In the genomic region with DNA sequence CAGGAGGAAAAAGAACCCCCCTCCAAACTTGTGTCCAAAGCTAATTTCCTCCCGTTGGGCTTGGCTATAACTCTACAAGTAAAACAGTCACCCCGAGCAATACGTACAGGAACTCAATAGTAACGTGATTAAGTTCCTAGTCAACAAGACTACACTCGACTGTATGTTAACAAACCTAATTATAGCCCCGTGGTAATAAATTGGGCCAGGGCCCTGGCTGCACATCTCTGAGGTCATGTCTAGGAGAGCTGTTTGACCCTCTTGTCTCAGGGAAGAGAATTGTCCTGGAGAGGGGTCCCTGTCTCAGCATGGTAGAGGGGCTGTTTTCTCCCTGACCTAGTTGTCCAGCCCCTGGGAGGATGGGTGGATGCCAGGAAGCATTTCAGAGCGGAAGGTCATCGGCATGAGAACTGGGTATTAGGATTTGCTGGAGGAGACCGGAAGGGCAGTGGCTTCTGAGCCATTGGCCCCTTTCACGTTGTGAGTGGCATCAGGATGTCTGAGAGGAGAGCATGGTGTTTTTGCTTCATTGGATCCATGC, we compare ENCODE assay signal across 1 cellular context.
TF ChIP-seq lines count a peak whose summit lies in the region.

No MANE protein-coding gene starts in this region.

TF ChIP-seq in H1, 55 proteins besides CTCF, POLR2A, EP300 and RAD21 (continued from another document):
- TF ChIP-seq, protein P1, sequence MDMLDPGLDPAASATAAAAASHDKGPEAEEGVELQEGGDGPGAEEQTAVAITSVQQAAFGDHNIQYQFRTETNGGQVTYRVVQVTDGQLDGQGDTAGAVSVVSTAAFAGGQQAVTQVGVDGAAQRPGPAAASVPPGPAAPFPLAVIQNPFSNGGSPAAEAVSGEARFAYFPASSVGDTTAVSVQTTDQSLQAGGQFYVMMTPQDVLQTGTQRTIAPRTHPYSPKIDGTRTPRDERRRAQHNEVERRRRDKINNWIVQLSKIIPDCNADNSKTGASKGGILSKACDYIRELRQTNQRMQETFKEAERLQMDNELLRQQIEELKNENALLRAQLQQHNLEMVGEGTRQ (IDR thresholded peaks at IDR 0.05; ENCODE audit: low read length), result no peak
- TF ChIP-seq POLR2AphosphoS5 (IDR thresholded peaks at IDR 0.05; ENCODE audit: low read depth, low read length) (no peak), FOSL1 (IDR thresholded peaks at IDR 0.05; ENCODE audit: insufficient read depth, low read depth, low read length) (no peak), SRF (IDR thresholded peaks at IDR 0.05; ENCODE audit: low read depth, low read length) (no peak)
- TF ChIP-seq, protein P2, sequence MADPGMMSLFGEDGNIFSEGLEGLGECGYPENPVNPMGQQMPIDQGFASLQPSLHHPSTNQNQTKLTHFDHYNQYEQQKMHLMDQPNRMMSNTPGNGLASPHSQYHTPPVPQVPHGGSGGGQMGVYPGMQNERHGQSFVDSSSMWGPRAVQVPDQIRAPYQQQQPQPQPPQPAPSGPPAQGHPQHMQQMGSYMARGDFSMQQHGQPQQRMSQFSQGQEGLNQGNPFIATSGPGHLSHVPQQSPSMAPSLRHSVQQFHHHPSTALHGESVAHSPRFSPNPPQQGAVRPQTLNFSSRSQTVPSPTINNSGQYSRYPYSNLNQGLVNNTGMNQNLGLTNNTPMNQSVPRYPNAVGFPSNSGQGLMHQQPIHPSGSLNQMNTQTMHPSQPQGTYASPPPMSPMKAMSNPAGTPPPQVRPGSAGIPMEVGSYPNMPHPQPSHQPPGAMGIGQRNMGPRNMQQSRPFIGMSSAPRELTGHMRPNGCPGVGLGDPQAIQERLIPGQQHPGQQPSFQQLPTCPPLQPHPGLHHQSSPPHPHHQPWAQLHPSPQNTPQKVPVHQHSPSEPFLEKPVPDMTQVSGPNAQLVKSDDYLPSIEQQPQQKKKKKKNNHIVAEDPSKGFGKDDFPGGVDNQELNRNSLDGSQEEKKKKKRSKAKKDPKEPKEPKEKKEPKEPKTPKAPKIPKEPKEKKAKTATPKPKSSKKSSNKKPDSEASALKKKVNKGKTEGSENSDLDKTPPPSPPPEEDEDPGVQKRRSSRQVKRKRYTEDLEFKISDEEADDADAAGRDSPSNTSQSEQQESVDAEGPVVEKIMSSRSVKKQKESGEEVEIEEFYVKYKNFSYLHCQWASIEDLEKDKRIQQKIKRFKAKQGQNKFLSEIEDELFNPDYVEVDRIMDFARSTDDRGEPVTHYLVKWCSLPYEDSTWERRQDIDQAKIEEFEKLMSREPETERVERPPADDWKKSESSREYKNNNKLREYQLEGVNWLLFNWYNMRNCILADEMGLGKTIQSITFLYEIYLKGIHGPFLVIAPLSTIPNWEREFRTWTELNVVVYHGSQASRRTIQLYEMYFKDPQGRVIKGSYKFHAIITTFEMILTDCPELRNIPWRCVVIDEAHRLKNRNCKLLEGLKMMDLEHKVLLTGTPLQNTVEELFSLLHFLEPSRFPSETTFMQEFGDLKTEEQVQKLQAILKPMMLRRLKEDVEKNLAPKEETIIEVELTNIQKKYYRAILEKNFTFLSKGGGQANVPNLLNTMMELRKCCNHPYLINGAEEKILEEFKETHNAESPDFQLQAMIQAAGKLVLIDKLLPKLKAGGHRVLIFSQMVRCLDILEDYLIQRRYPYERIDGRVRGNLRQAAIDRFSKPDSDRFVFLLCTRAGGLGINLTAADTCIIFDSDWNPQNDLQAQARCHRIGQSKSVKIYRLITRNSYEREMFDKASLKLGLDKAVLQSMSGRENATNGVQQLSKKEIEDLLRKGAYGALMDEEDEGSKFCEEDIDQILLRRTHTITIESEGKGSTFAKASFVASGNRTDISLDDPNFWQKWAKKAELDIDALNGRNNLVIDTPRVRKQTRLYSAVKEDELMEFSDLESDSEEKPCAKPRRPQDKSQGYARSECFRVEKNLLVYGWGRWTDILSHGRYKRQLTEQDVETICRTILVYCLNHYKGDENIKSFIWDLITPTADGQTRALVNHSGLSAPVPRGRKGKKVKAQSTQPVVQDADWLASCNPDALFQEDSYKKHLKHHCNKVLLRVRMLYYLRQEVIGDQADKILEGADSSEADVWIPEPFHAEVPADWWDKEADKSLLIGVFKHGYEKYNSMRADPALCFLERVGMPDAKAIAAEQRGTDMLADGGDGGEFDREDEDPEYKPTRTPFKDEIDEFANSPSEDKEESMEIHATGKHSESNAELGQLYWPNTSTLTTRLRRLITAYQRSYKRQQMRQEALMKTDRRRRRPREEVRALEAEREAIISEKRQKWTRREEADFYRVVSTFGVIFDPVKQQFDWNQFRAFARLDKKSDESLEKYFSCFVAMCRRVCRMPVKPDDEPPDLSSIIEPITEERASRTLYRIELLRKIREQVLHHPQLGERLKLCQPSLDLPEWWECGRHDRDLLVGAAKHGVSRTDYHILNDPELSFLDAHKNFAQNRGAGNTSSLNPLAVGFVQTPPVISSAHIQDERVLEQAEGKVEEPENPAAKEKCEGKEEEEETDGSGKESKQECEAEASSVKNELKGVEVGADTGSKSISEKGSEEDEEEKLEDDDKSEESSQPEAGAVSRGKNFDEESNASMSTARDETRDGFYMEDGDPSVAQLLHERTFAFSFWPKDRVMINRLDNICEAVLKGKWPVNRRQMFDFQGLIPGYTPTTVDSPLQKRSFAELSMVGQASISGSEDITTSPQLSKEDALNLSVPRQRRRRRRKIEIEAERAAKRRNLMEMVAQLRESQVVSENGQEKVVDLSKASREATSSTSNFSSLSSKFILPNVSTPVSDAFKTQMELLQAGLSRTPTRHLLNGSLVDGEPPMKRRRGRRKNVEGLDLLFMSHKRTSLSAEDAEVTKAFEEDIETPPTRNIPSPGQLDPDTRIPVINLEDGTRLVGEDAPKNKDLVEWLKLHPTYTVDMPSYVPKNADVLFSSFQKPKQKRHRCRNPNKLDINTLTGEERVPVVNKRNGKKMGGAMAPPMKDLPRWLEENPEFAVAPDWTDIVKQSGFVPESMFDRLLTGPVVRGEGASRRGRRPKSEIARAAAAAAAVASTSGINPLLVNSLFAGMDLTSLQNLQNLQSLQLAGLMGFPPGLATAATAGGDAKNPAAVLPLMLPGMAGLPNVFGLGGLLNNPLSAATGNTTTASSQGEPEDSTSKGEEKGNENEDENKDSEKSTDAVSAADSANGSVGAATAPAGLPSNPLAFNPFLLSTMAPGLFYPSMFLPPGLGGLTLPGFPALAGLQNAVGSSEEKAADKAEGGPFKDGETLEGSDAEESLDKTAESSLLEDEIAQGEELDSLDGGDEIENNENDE (IDR thresholded peaks at IDR 0.05; ENCODE audit: insufficient replicate concordance, low read length), result no peak
